ENCODE assay signal across 1 cellular context in the genomic region with DNA sequence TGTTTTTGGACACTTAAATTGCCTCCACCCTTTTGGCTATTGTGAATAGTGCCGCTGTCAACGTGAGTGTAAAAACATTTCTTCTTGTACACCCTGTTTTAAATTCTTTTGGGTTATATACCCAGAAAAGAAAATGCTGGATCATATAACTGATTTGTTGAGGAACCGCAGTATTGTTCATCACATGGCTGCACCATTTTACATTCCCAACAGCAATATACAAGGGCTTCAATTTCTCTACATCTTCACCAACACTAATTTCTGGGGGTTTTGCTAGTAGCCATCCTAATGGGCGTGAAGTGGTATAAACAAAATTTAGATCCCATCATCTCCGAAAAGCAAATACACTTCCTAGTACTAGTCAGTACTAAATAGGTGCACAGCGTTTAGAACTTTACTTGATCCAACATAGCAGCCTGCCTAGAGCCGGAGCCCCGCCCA.
TF ChIP-seq lines count a peak whose summit lies in the region.

No MANE protein-coding gene starts in this region.

TF ChIP-seq in A549, 52 proteins besides CTCF, POLR2A, EP300 and RAD21 (continued from another document):
- TF ChIP-seq, protein P1, sequence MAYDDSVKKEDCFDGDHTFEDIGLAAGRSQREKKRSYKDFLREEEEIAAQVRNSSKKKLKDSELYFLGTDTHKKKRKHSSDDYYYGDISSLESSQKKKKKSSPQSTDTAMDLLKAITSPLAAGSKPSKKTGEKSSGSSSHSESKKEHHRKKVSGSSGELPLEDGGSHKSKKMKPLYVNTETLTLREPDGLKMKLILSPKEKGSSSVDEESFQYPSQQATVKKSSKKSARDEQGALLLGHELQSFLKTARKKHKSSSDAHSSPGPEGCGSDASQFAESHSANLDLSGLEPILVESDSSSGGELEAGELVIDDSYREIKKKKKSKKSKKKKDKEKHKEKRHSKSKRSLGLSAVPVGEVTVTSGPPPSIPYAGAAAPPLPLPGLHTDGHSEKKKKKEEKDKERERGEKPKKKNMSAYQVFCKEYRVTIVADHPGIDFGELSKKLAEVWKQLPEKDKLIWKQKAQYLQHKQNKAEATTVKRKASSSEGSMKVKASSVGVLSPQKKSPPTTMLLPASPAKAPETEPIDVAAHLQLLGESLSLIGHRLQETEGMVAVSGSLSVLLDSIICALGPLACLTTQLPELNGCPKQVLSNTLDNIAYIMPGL (CRISPR knock-in tag; IDR thresholded peaks at IDR 0.05; ENCODE audit: borderline replicate concordance) = no peak
- TF ChIP-seq MYC (IDR thresholded peaks at IDR 0.05; ENCODE audit: borderline replicate concordance, low read length) (no peak), MAFK (IDR thresholded peaks at IDR 0.05; ENCODE audit: partially characterized antibody) (no peak), CHD4 (IDR thresholded peaks at IDR 0.05; ENCODE audit: borderline replicate concordance) (no peak), BHLHE40 (IDR thresholded peaks at IDR 0.05; ENCODE audit: low read depth, low read length) (no peak), FOSB (CRISPR knock-in tag; IDR thresholded peaks at IDR 0.05) (no peak)
